ENCODE assay signal across 1 cellular context in the genomic region with DNA sequence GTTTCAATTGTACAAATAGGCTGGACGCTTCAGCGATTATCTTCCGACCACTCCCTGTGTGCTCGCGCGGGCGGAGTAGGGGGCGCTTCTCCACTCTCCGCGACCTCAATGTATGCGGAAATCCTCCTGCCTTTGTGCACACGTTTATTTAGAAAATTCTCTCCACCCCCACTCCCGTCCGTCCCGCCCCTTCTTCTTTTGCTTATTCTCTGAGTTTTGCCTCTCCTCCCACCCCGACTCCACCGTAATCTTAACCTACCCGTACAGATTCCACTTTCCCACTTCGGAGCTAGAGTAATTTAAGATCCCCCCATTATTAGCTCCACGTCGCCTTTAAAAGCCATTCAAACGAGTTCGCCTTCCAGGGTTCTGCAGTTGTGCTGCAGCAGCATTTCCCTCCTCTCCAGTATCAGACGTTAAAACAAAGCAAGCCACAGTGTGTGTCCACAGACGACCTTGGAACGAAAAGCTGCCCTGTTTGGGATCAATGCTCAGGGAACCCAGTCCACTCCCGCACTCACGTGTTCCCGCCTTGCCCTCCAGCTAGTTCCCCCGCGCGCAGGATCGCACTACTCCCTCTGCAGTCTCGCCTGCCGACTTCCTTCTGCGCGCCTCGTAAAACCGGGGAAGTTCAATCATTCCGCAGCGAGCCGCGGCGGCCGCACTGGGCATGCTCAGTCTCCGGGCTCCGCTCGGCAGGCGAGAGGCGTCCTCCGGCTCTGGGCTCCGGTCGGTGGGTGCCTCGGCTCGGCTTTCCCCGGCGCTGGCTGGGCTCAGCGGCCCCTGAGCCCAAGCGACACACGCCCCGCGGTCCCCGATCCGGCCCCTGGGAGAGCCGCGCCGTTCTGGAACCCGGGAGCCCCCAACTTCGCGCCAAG.
TF ChIP-seq lines count a peak whose summit lies in the region.

A gene with protein sequence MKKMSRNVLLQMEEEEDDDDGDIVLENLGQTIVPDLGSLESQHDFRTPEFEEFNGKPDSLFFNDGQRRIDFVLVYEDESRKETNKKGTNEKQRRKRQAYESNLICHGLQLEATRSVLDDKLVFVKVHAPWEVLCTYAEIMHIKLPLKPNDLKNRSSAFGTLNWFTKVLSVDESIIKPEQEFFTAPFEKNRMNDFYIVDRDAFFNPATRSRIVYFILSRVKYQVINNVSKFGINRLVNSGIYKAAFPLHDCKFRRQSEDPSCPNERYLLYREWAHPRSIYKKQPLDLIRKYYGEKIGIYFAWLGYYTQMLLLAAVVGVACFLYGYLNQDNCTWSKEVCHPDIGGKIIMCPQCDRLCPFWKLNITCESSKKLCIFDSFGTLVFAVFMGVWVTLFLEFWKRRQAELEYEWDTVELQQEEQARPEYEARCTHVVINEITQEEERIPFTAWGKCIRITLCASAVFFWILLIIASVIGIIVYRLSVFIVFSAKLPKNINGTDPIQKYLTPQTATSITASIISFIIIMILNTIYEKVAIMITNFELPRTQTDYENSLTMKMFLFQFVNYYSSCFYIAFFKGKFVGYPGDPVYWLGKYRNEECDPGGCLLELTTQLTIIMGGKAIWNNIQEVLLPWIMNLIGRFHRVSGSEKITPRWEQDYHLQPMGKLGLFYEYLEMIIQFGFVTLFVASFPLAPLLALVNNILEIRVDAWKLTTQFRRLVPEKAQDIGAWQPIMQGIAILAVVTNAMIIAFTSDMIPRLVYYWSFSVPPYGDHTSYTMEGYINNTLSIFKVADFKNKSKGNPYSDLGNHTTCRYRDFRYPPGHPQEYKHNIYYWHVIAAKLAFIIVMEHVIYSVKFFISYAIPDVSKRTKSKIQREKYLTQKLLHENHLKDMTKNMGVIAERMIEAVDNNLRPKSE (plus strand): TSS at position 677 of the 878 bp plus-strand sequence. CDS start 227 bp downstream, outside the sequence.

TF ChIP-seq in SK-N-SH, 30 proteins besides CTCF, POLR2A, EP300 and RAD21 (continued from another document):
- TF ChIP-seq, protein P1, sequence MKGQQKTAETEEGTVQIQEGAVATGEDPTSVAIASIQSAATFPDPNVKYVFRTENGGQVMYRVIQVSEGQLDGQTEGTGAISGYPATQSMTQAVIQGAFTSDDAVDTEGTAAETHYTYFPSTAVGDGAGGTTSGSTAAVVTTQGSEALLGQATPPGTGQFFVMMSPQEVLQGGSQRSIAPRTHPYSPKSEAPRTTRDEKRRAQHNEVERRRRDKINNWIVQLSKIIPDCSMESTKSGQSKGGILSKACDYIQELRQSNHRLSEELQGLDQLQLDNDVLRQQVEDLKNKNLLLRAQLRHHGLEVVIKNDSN (IDR thresholded peaks at IDR 0.05; ENCODE audit: borderline replicate concordance, low read depth): 0 out of 2 replicates have a peak, but pooled peaks have one; percentile 13
- TF ChIP-seq, protein P2, sequence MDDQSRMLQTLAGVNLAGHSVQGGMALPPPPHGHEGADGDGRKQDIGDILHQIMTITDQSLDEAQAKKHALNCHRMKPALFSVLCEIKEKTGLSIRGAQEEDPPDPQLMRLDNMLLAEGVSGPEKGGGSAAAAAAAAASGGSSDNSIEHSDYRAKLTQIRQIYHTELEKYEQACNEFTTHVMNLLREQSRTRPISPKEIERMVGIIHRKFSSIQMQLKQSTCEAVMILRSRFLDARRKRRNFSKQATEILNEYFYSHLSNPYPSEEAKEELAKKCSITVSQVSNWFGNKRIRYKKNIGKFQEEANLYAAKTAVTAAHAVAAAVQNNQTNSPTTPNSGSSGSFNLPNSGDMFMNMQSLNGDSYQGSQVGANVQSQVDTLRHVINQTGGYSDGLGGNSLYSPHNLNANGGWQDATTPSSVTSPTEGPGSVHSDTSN (IDR thresholded peaks at IDR 0.05): peak; percentile 44; the same call in 1 of the 2 replicates
- TF ChIP-seq FOXM1 (IDR thresholded peaks at IDR 0.05; ENCODE audit: low read depth) (no peak), TCF12 (IDR thresholded peaks at IDR 0.05) (peak; percentile 13; the same call in 1 of the 2 replicates), TAF1 (IDR thresholded peaks at IDR 0.05; ENCODE audit: borderline replicate concordance, low read depth, low read length) (peak; percentile 76), YY1 (IDR thresholded peaks at IDR 0.05; ENCODE audit: low read depth) (0 out of 2 replicates have a peak, but pooled peaks have one; percentile 45), POLR2AphosphoS5 (IDR thresholded peaks at IDR 0.05; ENCODE audit: low read depth, low read length) (peak; percentile 61), TEAD4 (IDR thresholded peaks at IDR 0.05; ENCODE audit: borderline replicate concordance, insufficient read depth) (0 out of 2 replicates have a peak, but pooled peaks have one; percentile 14), RCOR1 (IDR thresholded peaks at IDR 0.05; ENCODE audit: low read length) (no peak), NRF1 (IDR thresholded peaks at IDR 0.05; ENCODE audit: low read depth, low read length) (peak; percentile 65), ELF1 (IDR thresholded peaks at IDR 0.05) (peak; percentile 88)
- TF ChIP-seq, protein P3, sequence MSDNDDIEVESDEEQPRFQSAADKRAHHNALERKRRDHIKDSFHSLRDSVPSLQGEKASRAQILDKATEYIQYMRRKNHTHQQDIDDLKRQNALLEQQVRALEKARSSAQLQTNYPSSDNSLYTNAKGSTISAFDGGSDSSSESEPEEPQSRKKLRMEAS (IDR thresholded peaks at IDR 0.05; ENCODE audit: low read depth): peak; percentile 88
- TF ChIP-seq, protein P4, sequence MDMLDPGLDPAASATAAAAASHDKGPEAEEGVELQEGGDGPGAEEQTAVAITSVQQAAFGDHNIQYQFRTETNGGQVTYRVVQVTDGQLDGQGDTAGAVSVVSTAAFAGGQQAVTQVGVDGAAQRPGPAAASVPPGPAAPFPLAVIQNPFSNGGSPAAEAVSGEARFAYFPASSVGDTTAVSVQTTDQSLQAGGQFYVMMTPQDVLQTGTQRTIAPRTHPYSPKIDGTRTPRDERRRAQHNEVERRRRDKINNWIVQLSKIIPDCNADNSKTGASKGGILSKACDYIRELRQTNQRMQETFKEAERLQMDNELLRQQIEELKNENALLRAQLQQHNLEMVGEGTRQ (IDR thresholded peaks at IDR 0.05; ENCODE audit: borderline replicate concordance, low read depth, low read length): no peak
